Comparison of ENCODE assay signal across 17 cellular contexts in the genomic region with DNA sequence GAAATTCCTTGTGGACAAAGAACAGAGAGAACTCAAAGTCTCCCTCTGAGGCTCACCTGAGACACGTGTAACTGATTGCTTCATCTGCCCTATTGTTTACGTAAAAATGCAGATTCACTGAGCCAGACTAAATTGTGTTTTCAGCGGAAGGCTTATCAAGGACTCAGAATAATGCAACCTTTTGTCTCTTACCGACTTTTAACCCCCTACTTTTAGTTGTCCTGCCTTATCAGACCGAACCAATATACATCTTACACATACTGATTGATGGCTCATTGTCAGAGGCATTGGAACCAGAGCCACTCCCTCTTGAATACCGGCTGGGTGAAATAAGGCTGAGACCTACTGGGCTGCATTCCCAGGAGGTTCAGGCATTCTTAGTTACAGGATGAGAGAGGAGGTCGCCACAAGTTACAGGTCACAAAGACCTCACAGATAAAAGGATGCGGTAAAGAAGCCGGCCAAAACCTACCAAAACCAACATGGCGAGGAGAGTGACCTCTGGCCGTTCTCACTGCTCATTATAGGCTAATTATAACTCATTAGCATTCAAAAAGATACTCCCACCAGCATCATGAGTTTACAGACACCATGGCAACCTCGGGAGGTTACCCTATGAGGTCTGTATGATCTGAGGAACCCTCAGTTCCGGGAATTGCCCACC.
"Had no signal": no experiment of that assay in that cellular context is flagged by ENCODE, and none has a peak within 500 bp of the region (broad histone marks: within the 10 kb centered on the region; RNA-seq: fewer than 3 reads in every experiment).

No MANE protein-coding gene starts in this region.

- H3K4me3 Mint-ChIP-seq: activated CD4-positive, alpha-beta memory T cell treated with anti-CD3 and anti-CD28 coated beads for 36 hours; activated naive CD8-positive, alpha-beta T cell; activated T-cell treated with anti-CD3 and anti-CD28 coated beads, Interleukin-2, amount 50 U/mL, for 4 hours; brain; neural crest cell; stimulated activated naive CD8-positive, alpha-beta T cell treated with anti-CD3 and anti-CD28 coated beads, Interleukin-15, amount 100 ng/mL, for 72 hours; T-helper 2 cell treated with Interferon-gamma antibody and Interleukin-4, amounts not matched to agents 5 μg/mL and 100 μg/mL, for 36 hours had no signal

- H3K4me3 ChIP-seq: ovary, testis had no signal

- H3K36me3 ChIP-seq: ovary had no signal

- H3K9me3 ChIP-seq: ovary, testis had no signal

- H3K36me3 Mint-ChIP-seq: activated CD4-positive, alpha-beta memory T cell treated with anti-CD3 and anti-CD28 coated beads for 36 hours; brain had no signal

- H3K27ac ChIP-seq: ovary, testis had no signal

- DNase-seq: activated CD4-positive, alpha-beta memory T cell treated with anti-CD3 and anti-CD28 coated beads for 36 hours; activated CD4-positive, alpha-beta T cell treated with anti-CD3 and anti-CD28 coated beads for 1 hour; activated effector memory CD4-positive, alpha-beta T cell treated with anti-CD3 and anti-CD28 coated beads, Interleukin-2, amount 50 U/mL, for 16 hours; activated T-cell treated with anti-CD3 and anti-CD28 coated beads, Interleukin-2, amount 50 U/mL, for 4 hours; amygdala; cerebellar nuclear complex; glutamatergic neuron; ovary; stimulated activated CD4-positive, alpha-beta T cell treated with anti-CD3 and anti-CD28 coated beads, Interleukin-4, amount 100 ng/mL, for 1 hour; stimulated activated CD8-positive, alpha-beta memory T cell treated with anti-CD3 and anti-CD28 coated beads, Interleukin-4, amount 100 ng/mL, for 48 hours; stimulated activated naive CD8-positive, alpha-beta T cell treated with anti-CD3 and anti-CD28 coated beads, Interleukin-15, amount 100 ng/mL, for 72 hours; testis had no signal

- H3K4me1 ChIP-seq: testis had no signal

- H3K27ac Mint-ChIP-seq: activated CD4-positive, alpha-beta memory T cell treated with anti-CD3 and anti-CD28 coated beads for 36 hours; activated naive CD8-positive, alpha-beta T cell; brain; stimulated activated naive CD8-positive, alpha-beta T cell treated with anti-CD3 and anti-CD28 coated beads, Interleukin-15, amount 100 ng/mL, for 72 hours; T-helper 2 cell treated with Interferon-gamma antibody and Interleukin-4, amounts not matched to agents 5 μg/mL and 100 μg/mL, for 36 hours had no signal

- H3K27me3 ChIP-seq: ovary, testis had no signal

- H3K9me3 Mint-ChIP-seq: activated CD4-positive, alpha-beta memory T cell treated with anti-CD3 and anti-CD28 coated beads for 36 hours; activated T-cell treated with anti-CD3 and anti-CD28 coated beads, Interleukin-2, amount 50 U/mL, for 4 hours; neural crest cell; stimulated activated naive CD8-positive, alpha-beta T cell treated with anti-CD3 and anti-CD28 coated beads, Interleukin-15, amount 100 ng/mL, for 72 hours; T-helper 2 cell treated with Interferon-gamma antibody and Interleukin-4, amounts not matched to agents 5 μg/mL and 100 μg/mL, for 36 hours had no signal

- ATAC-seq: activated T-cell treated with anti-CD3 and anti-CD28 coated beads, Interleukin-2, amount 50 U/mL, for 4 hours; esophagus mucosa; stimulated activated naive CD8-positive, alpha-beta T cell treated with anti-CD3 and anti-CD28 coated beads, Interleukin-15, amount 100 ng/mL, for 72 hours had no signal
